Comparison of ENCODE assay signal across 39 cellular contexts in the genomic region with DNA sequence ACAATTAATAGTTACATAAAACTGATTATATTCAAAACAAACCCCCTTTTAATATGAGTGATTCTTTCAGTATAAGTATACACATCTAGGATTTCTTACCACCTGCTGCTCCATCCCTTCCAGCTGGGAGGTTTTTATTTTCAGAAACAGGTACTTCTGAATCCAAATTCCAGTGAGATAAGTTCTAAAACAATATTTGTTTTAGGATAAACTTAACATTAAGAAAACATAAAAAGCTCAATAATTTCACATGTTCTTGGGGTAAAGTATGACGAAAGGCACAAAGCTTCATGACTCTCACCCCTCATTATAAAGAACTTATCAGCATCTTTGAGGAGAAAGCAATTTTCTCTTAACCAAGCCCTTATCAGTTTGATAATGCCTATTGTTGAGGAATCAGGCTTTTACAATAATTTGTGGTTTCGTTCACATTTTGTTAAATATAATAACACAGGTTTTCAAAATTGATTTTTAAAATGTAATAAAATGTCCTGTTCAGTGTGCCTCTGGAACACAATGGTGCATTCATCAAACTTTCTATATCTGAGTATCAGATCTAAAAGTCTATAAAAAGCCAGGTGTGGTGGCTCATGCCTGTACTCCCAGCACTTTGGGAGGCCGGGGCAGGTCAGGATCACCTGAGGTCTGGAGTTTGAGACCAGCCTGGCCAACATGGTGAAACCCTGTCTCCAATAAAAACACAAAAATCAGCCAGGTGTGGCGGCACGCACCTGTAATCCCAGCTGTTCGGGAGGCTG. TPM values are rescaled to one million over a fixed set of nuclear protein-coding genes. Genes with fewer than 3 reads are reported as not detected.
"Had no signal": no experiment of that assay in that cellular context is flagged by ENCODE, and none has a peak within 500 bp of the region (broad histone marks: within the 10 kb centered on the region; RNA-seq: fewer than 3 reads in every experiment).

No MANE protein-coding gene starts in this region.

- H3K9me3 ChIP-seq: ascending aorta, esophagus squamous epithelium, gastroesophageal sphincter, heart right ventricle had no signal

- ATAC-seq: activated CD4-positive, CD25-positive, alpha-beta regulatory T cell treated with anti-CD3 and anti-CD28 coated beads, Interleukin-2, amount 50 U/mL, for 24 hours; activated CD8-positive, alpha-beta T cell treated with anti-CD3 and anti-CD28 coated beads, Interleukin-2, amount 10 ng/mL, durations not matched to agents 7 days and 5 days; activated naive CD4-positive, alpha-beta T cell treated with anti-CD3 and anti-CD28 coated beads, Interleukin-2, amount 50 U/mL, for 72 hours; activated T-cell treated with anti-CD3 and anti-CD28 coated beads, Interleukin-2, amount 50 U/mL, for 72 hours; gastroesophageal sphincter; heart right ventricle; T-helper 17 cell had no signal

- H3K27ac ChIP-seq: ascending aorta, brain microvascular endothelial cell, epithelial cell of prostate, esophagus squamous epithelium, gastroesophageal sphincter, heart right ventricle, WERI-Rb-1 had no signal

- H3K4me3 Mint-ChIP-seq: activated B cell treated with CpG ODN at 0.5 μM for 24 hours; activated CD4-positive, alpha-beta memory T cell treated with anti-CD3 and anti-CD28 coated beads for 36 hours; activated CD4-positive, alpha-beta T cell treated with anti-CD3 and anti-CD28 coated beads, Interleukin-2, amount 10 ng/mL, durations not matched to agents 24 days and 14 days; activated CD8-positive, alpha-beta T cell treated with anti-CD3 and anti-CD28 coated beads, Interleukin-2, amount 10 ng/mL, durations not matched to agents 7 days and 5 days; activated naive CD4-positive, alpha-beta T cell treated with anti-CD3 and anti-CD28 coated beads, Interleukin-2, amount 10 ng/mL, durations not matched to agents 7 days and 5 days; activated naive CD8-positive, alpha-beta T cell treated with anti-CD3 and anti-CD28 coated beads, Interleukin-2, amount 10 ng/mL, durations not matched to agents 7 days and 5 days; activated T-cell treated with anti-CD3 and anti-CD28 coated beads, Interleukin-2, amount 50 U/mL, for 24 hours; activated T-cell treated with anti-CD3 and anti-CD28 coated beads, Interleukin-2, amount 50 U/mL, for 72 hours; central memory CD8-positive, alpha-beta T cell; T-helper 17 cell; T-helper 2 cell treated with Interferon-gamma antibody and Interleukin-4, amounts not matched to agents 5 μg/mL and 100 μg/mL, for 36 hours had no signal

- H3K36me3 ChIP-seq: ascending aorta, brain microvascular endothelial cell, esophagus squamous epithelium, gastroesophageal sphincter, heart right ventricle, WERI-Rb-1 had no signal

- H3K36me3 Mint-ChIP-seq: activated CD4-positive, alpha-beta memory T cell treated with anti-CD3 and anti-CD28 coated beads for 36 hours; activated naive CD4-positive, alpha-beta T cell treated with anti-CD3 and anti-CD28 coated beads, Interleukin-2, amount 10 ng/mL, durations not matched to agents 7 days and 5 days; activated naive CD4-positive, alpha-beta T cell treated with anti-CD3 and anti-CD28 coated beads, Interleukin-2, amount 50 U/mL, for 72 hours; activated naive CD8-positive, alpha-beta T cell treated with anti-CD3 and anti-CD28 coated beads, Interleukin-2, amount 10 ng/mL, durations not matched to agents 7 days and 5 days had no signal

- DNase-seq: activated B cell treated with CpG ODN at 0.5 μM for 24 hours; activated CD4-positive, alpha-beta memory T cell treated with anti-CD3 and anti-CD28 coated beads for 36 hours; activated CD4-positive, alpha-beta T cell treated with anti-CD3 and anti-CD28 coated beads, Interleukin-2, amount 10 ng/mL, durations not matched to agents 24 days and 14 days; activated CD8-positive, alpha-beta memory T cell treated with anti-CD3 and anti-CD28 coated beads, Interleukin-2, amount 50 U/mL, for 48 hours; activated CD8-positive, alpha-beta T cell treated with anti-CD3 and anti-CD28 coated beads, Interleukin-2, amount 10 ng/mL, durations not matched to agents 7 days and 5 days; activated gamma-delta T cell; activated naive CD4-positive, alpha-beta T cell; activated naive CD4-positive, alpha-beta T cell treated with anti-CD3 and anti-CD28 coated beads, Interleukin-2, amount 10 ng/mL, durations not matched to agents 7 days and 5 days; activated naive CD8-positive, alpha-beta T cell treated with anti-CD3 and anti-CD28 coated beads, Interleukin-2, amount 10 ng/mL, durations not matched to agents 7 days and 5 days; activated T-cell treated with anti-CD3 and anti-CD28 coated beads for 4 hours; activated T-cell treated with anti-CD3 and anti-CD28 coated beads, Interleukin-2, amount 50 U/mL, for 24 hours; activated T-cell treated with anti-CD3 and anti-CD28 coated beads, Interleukin-2, amount 50 U/mL, for 72 hours; brain microvascular endothelial cell; effector CD8-positive, alpha-beta T cell; esophagus squamous epithelium; foreskin melanocyte; heart right ventricle; T-helper 1 cell; T-helper 17 cell; T1000; WERI-Rb-1 had no signal

- H3K27me3 ChIP-seq: brain microvascular endothelial cell had no signal

- H3K4me3 ChIP-seq: ascending aorta, esophagus squamous epithelium, gastroesophageal sphincter, heart right ventricle had no signal

- H3K4me1 Mint-ChIP-seq: activated B cell treated with CpG ODN at 0.5 μM for 24 hours; activated CD4-positive, alpha-beta T cell treated with anti-CD3 and anti-CD28 coated beads, Interleukin-2, amount 10 ng/mL, durations not matched to agents 24 days and 14 days; activated naive CD4-positive, alpha-beta T cell treated with anti-CD3 and anti-CD28 coated beads, Interleukin-2, amount 10 ng/mL, durations not matched to agents 7 days and 5 days; activated naive CD8-positive, alpha-beta T cell treated with anti-CD3 and anti-CD28 coated beads, Interleukin-2, amount 10 ng/mL, durations not matched to agents 7 days and 5 days; central memory CD8-positive, alpha-beta T cell; T-helper 17 cell had no signal

- H3K27ac Mint-ChIP-seq: activated B cell treated with CpG ODN at 0.5 μM for 24 hours; activated CD4-positive, alpha-beta memory T cell treated with anti-CD3 and anti-CD28 coated beads for 36 hours; activated CD4-positive, alpha-beta T cell treated with anti-CD3 and anti-CD28 coated beads, Interleukin-2, amount 10 ng/mL, durations not matched to agents 24 days and 14 days; activated CD8-positive, alpha-beta T cell treated with anti-CD3 and anti-CD28 coated beads, Interleukin-2, amount 10 ng/mL, durations not matched to agents 7 days and 5 days; activated naive CD4-positive, alpha-beta T cell treated with anti-CD3 and anti-CD28 coated beads, Interleukin-2, amount 10 ng/mL, durations not matched to agents 7 days and 5 days; activated naive CD4-positive, alpha-beta T cell treated with anti-CD3 and anti-CD28 coated beads, Interleukin-2, amount 50 U/mL, for 72 hours; activated naive CD8-positive, alpha-beta T cell treated with anti-CD3 and anti-CD28 coated beads, Interleukin-2, amount 10 ng/mL, durations not matched to agents 7 days and 5 days; activated T-cell treated with anti-CD3 and anti-CD28 coated beads, Interleukin-2, amount 50 U/mL, for 24 hours; activated T-cell treated with anti-CD3 and anti-CD28 coated beads, Interleukin-2, amount 50 U/mL, for 72 hours; T-helper 17 cell; T-helper 2 cell treated with Interferon-gamma antibody and Interleukin-4, amounts not matched to agents 5 μg/mL and 100 μg/mL, for 36 hours had no signal

- H3K4me1 ChIP-seq: ascending aorta, esophagus squamous epithelium had no signal

- H3K9me3 Mint-ChIP-seq: activated B cell treated with CpG ODN at 0.5 μM for 24 hours; activated CD4-positive, alpha-beta memory T cell treated with anti-CD3 and anti-CD28 coated beads for 36 hours; activated CD4-positive, alpha-beta T cell treated with anti-CD3 and anti-CD28 coated beads, Interleukin-2, amount 10 ng/mL, durations not matched to agents 24 days and 14 days; activated naive CD4-positive, alpha-beta T cell treated with anti-CD3 and anti-CD28 coated beads, Interleukin-2, amount 10 ng/mL, durations not matched to agents 7 days and 5 days; activated naive CD4-positive, alpha-beta T cell treated with anti-CD3 and anti-CD28 coated beads, Interleukin-2, amount 50 U/mL, for 72 hours; activated naive CD8-positive, alpha-beta T cell treated with anti-CD3 and anti-CD28 coated beads, Interleukin-2, amount 10 ng/mL, durations not matched to agents 7 days and 5 days; activated T-cell treated with anti-CD3 and anti-CD28 coated beads, Interleukin-2, amount 50 U/mL, for 24 hours; activated T-cell treated with anti-CD3 and anti-CD28 coated beads, Interleukin-2, amount 50 U/mL, for 72 hours; central memory CD8-positive, alpha-beta T cell; T-helper 2 cell treated with Interferon-gamma antibody and Interleukin-4, amounts not matched to agents 5 μg/mL and 100 μg/mL, for 36 hours had no signal

- FAIRE-seq: bronchial epithelial cell, endometrium, endothelial cell of umbilical vein had no signal

RNA-seq across cellular contexts. Expression of a gene that starts 4.3 kb away (rescaled TPM):
- total RNA-seq: activated B cell treated with CpG ODN at 0.5 μM for 24 hours; activated CD4-positive, alpha-beta memory T cell treated with anti-CD3 and anti-CD28 coated beads for 36 hours; activated CD4-positive, alpha-beta T cell treated with anti-CD3 and anti-CD28 coated beads, Interleukin-2, amount 10 ng/mL, durations not matched to agents 24 days and 14 days; activated CD8-positive, alpha-beta memory T cell treated with anti-CD3 and anti-CD28 coated beads for 36 hours; activated CD8-positive, alpha-beta T cell treated with anti-CD3 and anti-CD28 coated beads, Interleukin-2, amount 10 ng/mL, durations not matched to agents 7 days and 5 days; activated naive CD4-positive, alpha-beta T cell treated with anti-CD3 and anti-CD28 coated beads, Interleukin-2, amount 50 U/mL, for 72 hours; activated naive CD8-positive, alpha-beta T cell treated with anti-CD3 and anti-CD28 coated beads, Interleukin-2, amount 10 ng/mL, durations not matched to agents 7 days and 5 days; activated T-cell treated with anti-CD3 and anti-CD28 coated beads, Interleukin-2, amount 50 U/mL, for 72 hours; ascending aorta; bronchial epithelial cell; cardiac septum; cerebellum; dermis microvascular lymphatic vessel endothelial cell; endothelial cell of umbilical vein; esophagus squamous epithelium; fibroblast of lung; fibroblast of villous mesenchyme; gastroesophageal sphincter; glomerular endothelial cell; heart right ventricle; T-helper 17 cell had no signal
- polyA plus RNA-seq: endothelial cell of umbilical vein, esophagus, fibroblast of lung, heart right ventricle had no signal
